8 cellular contexts compared by ENCODE assay signal in the genomic region with DNA sequence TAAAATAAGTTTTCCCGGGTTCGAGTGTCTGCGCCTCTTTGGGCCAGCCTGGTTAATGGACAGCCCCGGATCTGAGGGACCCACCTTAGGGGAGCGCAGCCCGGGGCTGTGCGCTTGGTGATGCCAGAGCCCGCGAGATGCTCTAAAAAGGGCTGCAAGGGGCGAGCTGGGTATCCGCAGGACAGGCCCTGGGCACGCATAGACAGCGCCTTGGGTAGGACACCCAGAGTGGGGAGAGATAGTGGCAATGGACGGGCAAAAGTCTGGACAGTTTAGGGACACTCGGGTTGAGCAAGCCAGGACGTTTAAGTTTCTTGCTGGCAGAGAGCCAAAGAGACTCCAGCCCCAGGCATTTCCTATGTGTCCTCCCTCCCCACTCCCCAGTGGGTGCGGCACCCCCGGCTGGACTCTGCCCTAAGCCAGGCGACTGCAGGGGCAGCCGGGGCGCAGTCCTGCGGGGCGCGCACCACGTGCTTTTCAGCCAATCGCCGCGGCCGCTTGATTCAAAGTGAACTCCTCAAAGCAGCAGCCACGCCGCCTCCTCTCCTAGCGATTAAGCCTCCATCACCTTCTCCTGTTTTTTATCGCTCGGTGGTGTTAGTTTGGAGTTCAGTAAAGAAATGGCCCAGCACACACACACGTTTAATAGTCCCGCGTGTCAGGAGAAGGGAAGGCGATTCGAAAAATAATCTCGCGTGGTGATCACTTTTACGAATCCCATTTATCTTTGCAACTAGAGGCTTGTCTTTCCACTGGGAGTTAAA.
DNase-seq lines count a peak whose midpoint lies in the region; ATAC-seq and TF ChIP-seq lines count a peak whose summit lies in the region.

No MANE protein-coding gene starts in this region.

- H3K9ac ChIP-seq in DND-41 (ENCODE audit: low read depth, low read length) (peak overlapping the region; percentile 63), KMS-11 (peak overlapping the region; percentile 50)

- TF ChIP-seq CTCF in DND-41 (IDR thresholded peaks at IDR 0.05; ENCODE audit: borderline replicate concordance, extremely low read depth, low read length, poor library complexity, severe bottlenecking) = no peak
- no peak for TF ChIP-seq CTCF in KMS-11 (conservative IDR thresholded peaks at IDR 0.05; ENCODE audit: low read depth, low read length)
- no peak for TF ChIP-seq CTCF in choroid plexus epithelial cell (conservative IDR thresholded peaks at IDR 0.05; ENCODE audit: low read depth, low read length)

- H3K4me3 ChIP-seq in DND-41 (ENCODE audit: low read depth in 1 of 2, low read length in 2 of 2) (peak overlapping the region; percentile 37 to 96), KMS-11 (IDR thresholded peaks at IDR 0.05; ENCODE audit: insufficient read depth, low read depth, low read length) (no peak overlapping the region), choroid plexus epithelial cell (ENCODE audit: low read depth, low read length) (peak overlapping the region; percentile 93)

- H3K27me3 ChIP-seq in DND-41 (ENCODE audit: insufficient read depth, low read length, poor library complexity) (peaks cover 66% of the 10 kb centered on the region), KMS-11 (ENCODE audit: insufficient read depth, low read depth) (no peaks in the 10 kb centered on the region), layer of hippocampus (ENCODE audit: control insufficient read depth, insufficient read depth, low read length) (no peaks in the 10 kb centered on the region)

- no peaks in the 10 kb centered on the region for H3K79me2 ChIP-seq in DND-41 (ENCODE audit: insufficient read depth, low read length)
- H3K79me2 ChIP-seq in KMS-11 (ENCODE audit: insufficient read depth, low read depth) = peaks cover 41% of the 10 kb centered on the region

- peaks cover 11% of the 10 kb centered on the region; the same call in 1 of the 2 replicates for H4K20me1 ChIP-seq in DND-41 (ENCODE audit: insufficient read depth, low read length)
- peaks cover 26% of the 10 kb centered on the region for H4K20me1 ChIP-seq in KMS-11 (ENCODE audit: insufficient read depth)

- ATAC-seq in DND-41 (ENCODE audit: insufficient read depth, low read depth) (no peak), GM21723 (IDR thresholded peaks at IDR 0.05; ENCODE audit: unreplicated experiment) (peak; percentile 22), GM18861 (IDR thresholded peaks at IDR 0.05; ENCODE audit: unreplicated experiment) (no peak)

- DNase-seq in DND-41 (peak; percentile 34), T-helper 2 cell (peak in 4 of 5 experiments; percentile 3 to 40 (median 10)), choroid plexus epithelial cell (ENCODE audit: low read depth) (peak; percentile 80)
- DNase-seq in stimulated activated CD4-positive, alpha-beta T cell treated with anti-CD3 and anti-CD28 coated beads, Interleukin-12 subunit alpha, Interleukin-12 subunit beta, amount 100 ng/mL, for 48 hours (ENCODE audit: low read depth in 2 of 3, low spot score in 1 of 3) = peak in 2 of 3 donors; percentile 28 to 39

- peak overlapping the region; percentile 100 for H3K4me2 ChIP-seq in DND-41 (ENCODE audit: insufficient read depth, low read length)
- H3K4me2 ChIP-seq in KMS-11 = peak overlapping the region; percentile 75

- H3K27ac ChIP-seq in DND-41 (ENCODE audit: low read length) = peak overlapping the region; percentile 55; the same call in 1 of the 2 replicates
- peak overlapping the region; percentile 60 for H3K27ac ChIP-seq in KMS-11
- H3K27ac ChIP-seq in layer of hippocampus (ENCODE audit: low read depth, low read length) = peak overlapping the region; percentile 81

- peak overlapping the region; percentile 95 for H2AFZ ChIP-seq in DND-41 (ENCODE audit: low read depth, low read length)
- H2AFZ ChIP-seq in KMS-11 (ENCODE audit: low read depth) = peak overlapping the region; percentile 71

- no peaks in the 10 kb centered on the region for H3K9me3 ChIP-seq in DND-41 (ENCODE audit: insufficient read depth, low read length, severe bottlenecking)

- H3K36me3 ChIP-seq in DND-41 (ENCODE audit: insufficient read depth, low read length) = no peaks in the 10 kb centered on the region
- H3K36me3 ChIP-seq in KMS-11 (ENCODE audit: insufficient read depth) = no peaks in the 10 kb centered on the region

- H3K4me1 ChIP-seq in DND-41 (ENCODE audit: insufficient read depth, low read length) (peaks cover 29% of the 10 kb centered on the region), KMS-11 (ENCODE audit: low read depth, poor library complexity, severe bottlenecking) (peaks cover 21% of the 10 kb centered on the region)

Comparison
In these comparisons a context has a peak if more than half of its experiments do, and no peak if none do; other contexts are left out.
1. DNase-seq: peak in every context shown above with its lines; median percentile 80 in choroid plexus epithelial cell; 34 in DND-41; 34 in stimulated activated CD4-positive, alpha-beta T cell treated with anti-CD3 and anti-CD28 coated beads, Interleukin-12 subunit alpha, Interleukin-12 subunit beta, amount 100 ng/mL, for 48 hours; 10 in T-helper 2 cell.